17 cellular contexts compared by ENCODE assay signal in genomic region chr4:8850074-8850829, GRCh38. TPM values are rescaled to one million over a fixed set of nuclear protein-coding genes. Genes with fewer than 3 reads are reported as not detected.
DNase-seq lines count a peak whose midpoint lies in the region; FAIRE-seq and TF ChIP-seq lines count a peak whose summit lies in the region.
"Had no signal": no experiment of that assay in that cellular context is flagged by ENCODE, and none has a peak within 500 bp of the region (broad histone marks: within the 10 kb centered on the region; RNA-seq: fewer than 3 reads in every experiment).

No MANE protein-coding gene starts in this region.

- no peaks in the 10 kb centered on the region for H3K4me1 Mint-ChIP-seq in activated naive CD4-positive, alpha-beta T cell treated with anti-CD3 and anti-CD28 coated beads for 36 hours (ENCODE audit: low read depth)

- no peaks in the 10 kb centered on the region for H3K36me3 Mint-ChIP-seq in activated naive CD4-positive, alpha-beta T cell treated with anti-CD3 and anti-CD28 coated beads for 36 hours (ENCODE audit: low read depth)

- TF ChIP-seq POLR2A in sigmoid colon (IDR thresholded peaks at IDR 0.05): no peak

- WGBS in sigmoid colon, 2 donors: 82 to 86% methylated on average over 23 of the region's 23 CpGs

- peaks cover 26% of the 10 kb centered on the region for H3K27me3 Mint-ChIP-seq in activated naive CD4-positive, alpha-beta T cell treated with anti-CD3 and anti-CD28 coated beads for 36 hours (ENCODE audit: low read depth)

- H3K4me1 ChIP-seq in OCI-LY3 (ENCODE audit: low read length) (peaks cover 16% of the 10 kb centered on the region), kidney (ENCODE audit: control insufficient read depth in 1 of 2, insufficient read depth in 1 of 2, low read depth in 1 of 2, low read length in 2 of 2) (no peaks in the 10 kb centered on the region), sigmoid colon (no peaks in the 10 kb centered on the region)

- TF ChIP-seq EP300 in sigmoid colon (IDR thresholded peaks at IDR 0.05): no peak

- no peaks in the 10 kb centered on the region for H3K36me3 ChIP-seq in OCI-LY3 (replicated peaks; ENCODE audit: low read depth, low read length)
- no peaks in the 10 kb centered on the region for H3K36me3 ChIP-seq in kidney (ENCODE audit: control insufficient read depth in 1 of 2, insufficient read depth in 2 of 2, low read length in 2 of 2)
- no peaks in the 10 kb centered on the region for H3K36me3 ChIP-seq in sigmoid colon
- H3K36me3 ChIP-seq: BLaER1 had no signal

- TF ChIP-seq CTCF in OCI-LY3 (IDR thresholded peaks at IDR 0.05; ENCODE audit: low read depth, low read length) (no peak), kidney (IDR thresholded peaks at IDR 0.05; ENCODE audit: borderline replicate concordance, extremely low read depth, insufficient read depth) (no peak), sigmoid colon (IDR thresholded peaks at IDR 0.05) (no peak)

- FAIRE-seq in kidney (lab: Jason Lieb, UNC): no peak
- FAIRE-seq: RCC 7860 had no signal

- H3K9me3 Mint-ChIP-seq in activated naive CD4-positive, alpha-beta T cell treated with anti-CD3 and anti-CD28 coated beads for 36 hours: peaks cover 2% of the 10 kb centered on the region
- H3K9me3 Mint-ChIP-seq: GM23338 had no signal

- intact Hi-C loops in activated naive CD4-positive, alpha-beta T cell treated with anti-CD3 and anti-CD28 coated beads for 36 hours (cut with micrococcal nuclease): no loop called here
- intact Hi-C loops in kidney (cut with DNase I): no loop called here
- intact Hi-C loops in sigmoid colon (cut with DNase I): no loop called here

- H4K20me1 ChIP-seq in OCI-LY3 (ENCODE audit: insufficient read depth, low read length): no peaks in the 10 kb centered on the region

- no peak overlapping the region for H3K4me3 Mint-ChIP-seq in activated naive CD4-positive, alpha-beta T cell treated with anti-CD3 and anti-CD28 coated beads for 36 hours
- H3K4me3 Mint-ChIP-seq: GM23338 had no signal

- H3K27ac ChIP-seq in OCI-LY3 (ENCODE audit: low read length) (no peak overlapping the region), kidney (ENCODE audit: low read depth in 2 of 2, low read length in 2 of 2) (no peak overlapping the region), sigmoid colon (no peak overlapping the region)
- H3K27ac ChIP-seq: BLaER1 had no signal

- CTCF ChIA-PET in activated naive CD4-positive, alpha-beta T cell treated with anti-CD3 and anti-CD28 coated beads for 36 hours (lab: Charles Lee): no interaction called here

- 0 out of 2 replicates have a peak overlapping the region, but pooled peaks have one; percentile 17 for H3K4me2 ChIP-seq in OCI-LY3 (ENCODE audit: low read length)
- H3K4me2 ChIP-seq: BLaER1, GM23338 had no signal

- H2AFZ ChIP-seq in OCI-LY3 (ENCODE audit: low read depth, low read length): peak overlapping the region; percentile 33; the same call in 1 of the 2 replicates
- H2AFZ ChIP-seq: GM23338 had no signal

- H3K4me3 ChIP-seq in OCI-LY3 (ENCODE audit: low read length) (no peak overlapping the region), kidney (ENCODE audit: low read length in 2 of 2) (no peak overlapping the region), sigmoid colon (no peak overlapping the region)
- H3K4me3 ChIP-seq: BLaER1, GM23338 had no signal

- DNase-seq in activated naive CD4-positive, alpha-beta T cell treated with anti-CD3 and anti-CD28 coated beads, Interleukin-2, amount 50 U/mL, for 16 hours: peak; percentile 6
- no peak for DNase-seq in activated naive CD4-positive, alpha-beta T cell treated with anti-CD3 and anti-CD28 coated beads for 36 hours
- DNase-seq in kidney (peak; percentile 55), sigmoid colon (peak; percentile 50), medulla oblongata (ENCODE audit: extremely low spot score) (no peak), NCI-H2107 (lab: John Stamatoyannopoulos, UW) (no peak), DMS53 (lab: John Stamatoyannopoulos, UW) (no peak)
- DNase-seq: 8988T, Karpas-422, MM.1S, NCI-H1105 treated with DMSO at 0.1 percent for 48 hours, NCI-H187 treated with DMSO at 0.1 percent for 48 hours, NCI-H2171 had no signal

- H3K9ac ChIP-seq in OCI-LY3 (ENCODE audit: low read length): no peak overlapping the region
- H3K9ac ChIP-seq in kidney (ENCODE audit: low read length in 2 of 2): no peak overlapping the region
- H3K9ac ChIP-seq: BLaER1 had no signal

- H3K79me2 ChIP-seq in OCI-LY3 (ENCODE audit: low read length): no peaks in the 10 kb centered on the region

- H3K27me3 ChIP-seq in OCI-LY3 (ENCODE audit: low read depth, low read length) (peaks cover 4% of the 10 kb centered on the region), sigmoid colon (peaks cover 0 to 97% (median 56%) of the 10 kb centered on the region in 3 donors)

- H3K9me3 ChIP-seq in OCI-LY3 (ENCODE audit: insufficient read depth, low read length) (no peaks in the 10 kb centered on the region), kidney (ENCODE audit: control insufficient read depth in 1 of 2, low read length in 2 of 2) (peaks cover 0 to 7% of the 10 kb centered on the region in 2 donors), sigmoid colon (peaks cover 0 to 6% (median 3%) of the 10 kb centered on the region in 4 donors)

- H3K27ac Mint-ChIP-seq in activated naive CD4-positive, alpha-beta T cell treated with anti-CD3 and anti-CD28 coated beads for 36 hours: no peak overlapping the region
- H3K27ac Mint-ChIP-seq: GM23338 had no signal

RNA-seq across cellular contexts. Expression of gene HMX1, which starts 21.4 kb away (rescaled TPM):
- not detected for total RNA-seq in activated naive CD4-positive, alpha-beta T cell treated with anti-CD3 and anti-CD28 coated beads for 36 hours
- not detected for total RNA-seq in kidney
- polyA plus RNA-seq in kidney (ENCODE audit: insufficient read depth, low read depth, low replicate concordance): not detected
- total RNA-seq in sigmoid colon: 1 to 10 TPM in 2 of 4 donors, not detected in 2; 1.1 to 1.7 TPM
- not detected for polyA plus RNA-seq in sigmoid colon
- polyA plus RNA-seq: GM23338 had no signal

Comparison
In these comparisons a context has a peak if more than half of its experiments do, and no peak if none do; other contexts are left out.
1. DNase-seq: peak in activated naive CD4-positive, alpha-beta T cell treated with anti-CD3 and anti-CD28 coated beads, Interleukin-2, amount 50 U/mL, for 16 hours (single experiment), kidney (single experiment) and sigmoid colon (single experiment); none in activated naive CD4-positive, alpha-beta T cell treated with anti-CD3 and anti-CD28 coated beads for 36 hours (single experiment), medulla oblongata (single experiment), NCI-H2107 (single experiment) and DMS53 (single experiment).